9 cellular contexts compared by ENCODE assay signal in the genomic region with DNA sequence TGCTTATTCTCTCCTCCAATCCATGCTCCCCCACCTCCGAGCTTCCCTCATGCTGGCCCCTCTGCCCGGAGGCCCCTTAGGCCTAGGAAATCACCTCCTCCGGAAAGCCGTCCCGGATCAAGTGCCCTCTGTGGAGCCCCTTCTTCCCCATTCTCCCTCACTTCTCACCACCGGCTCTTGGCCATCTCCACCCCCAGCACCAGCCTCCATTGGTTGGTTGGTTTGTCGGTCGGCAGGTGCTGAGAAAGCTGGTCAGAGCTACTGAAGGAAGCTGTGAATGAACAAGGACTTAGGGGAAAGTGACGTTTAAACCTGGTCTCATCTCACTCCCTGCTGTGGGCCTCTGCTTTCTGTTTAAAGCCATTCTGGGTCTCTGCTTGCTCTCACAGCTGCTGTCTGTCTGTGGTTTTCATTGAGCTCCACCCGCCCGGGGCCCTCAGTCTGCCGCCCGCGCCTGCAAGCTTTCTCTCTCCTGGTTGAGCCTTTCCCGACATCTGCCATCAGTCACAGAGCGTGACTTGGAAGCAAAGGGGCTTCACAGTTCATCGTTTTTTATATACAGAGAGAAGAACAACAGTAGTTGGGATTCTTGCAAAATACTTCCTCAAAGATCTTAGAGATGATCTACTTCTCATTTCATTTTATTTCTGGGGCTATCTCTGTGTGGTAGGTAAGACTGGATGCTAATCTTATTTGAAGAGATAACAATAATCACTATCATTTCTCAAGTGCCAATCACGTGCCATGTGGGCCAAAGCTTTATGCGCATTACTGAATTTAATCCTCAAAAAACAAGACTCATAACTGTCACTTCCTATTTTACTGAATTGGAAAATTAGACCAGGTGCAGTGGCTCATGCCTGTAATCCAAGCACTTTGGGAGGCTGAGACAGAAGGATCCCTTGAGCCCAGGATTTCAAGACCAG.
A peak's percentile ranks its signal among the peaks of the same experiment; 100 is the strongest.
DNase-seq lines count a peak whose midpoint lies in the region; ATAC-seq lines count a peak whose summit lies in the region.
"Had no signal": no experiment of that assay in that cellular context is flagged by ENCODE, and none has a peak within 500 bp of the region (broad histone marks: within the 10 kb centered on the region; RNA-seq: fewer than 3 reads in every experiment).

No MANE protein-coding gene starts in this region.

- H2BK120ac ChIP-seq in mesenchymal stem cell (ENCODE audit: low read depth, low read length) = no peak overlapping the region

- H3K4me1 ChIP-seq in mesenchymal stem cell (ENCODE audit: control insufficient read depth, insufficient read depth, low read depth, low read length) = no peaks in the 10 kb centered on the region
- H3K4me1 ChIP-seq in thymus (ENCODE audit: control insufficient read depth, insufficient read depth, low read length) = peaks cover 58% of the 10 kb centered on the region
- H3K4me1 ChIP-seq: ascending aorta had no signal

- no peak overlapping the region for H2BK5ac ChIP-seq in mesenchymal stem cell (ENCODE audit: low read depth, low read length, poor library complexity, severe bottlenecking)

- peak; percentile 79 for ATAC-seq in GM21786 (IDR thresholded peaks at IDR 0.05; ENCODE audit: unreplicated experiment)

- H3K4me3 ChIP-seq in mesenchymal stem cell (ENCODE audit: insufficient read depth in 1 of 2, low read depth in 1 of 2, low read length in 2 of 2) = no peak overlapping the region
- peak overlapping the region; percentile 21 for H3K4me3 ChIP-seq in thymus (ENCODE audit: low read length)
- H3K4me3 ChIP-seq: ascending aorta had no signal

- H3K36me3 ChIP-seq in mesenchymal stem cell (ENCODE audit: control insufficient read depth in 1 of 2, insufficient read depth in 2 of 2, low read depth in 1 of 2, low read length in 2 of 2) (no peaks in the 10 kb centered on the region), thymus (ENCODE audit: control insufficient read depth, insufficient read depth) (no peaks in the 10 kb centered on the region)
- H3K36me3 ChIP-seq: ascending aorta had no signal

- no peak overlapping the region for H2AK5ac ChIP-seq in mesenchymal stem cell (ENCODE audit: low read length, severe bottlenecking)

- peak overlapping the region; percentile 93 for H3K27ac Mint-ChIP-seq in activated T-cell treated with anti-CD3 and anti-CD28 coated beads, Interleukin-2, amount 50 U/mL, for 24 hours

- H3K9me3 ChIP-seq in mesenchymal stem cell (ENCODE audit: control insufficient read depth, low read length) (no peaks in the 10 kb centered on the region), thymus (ENCODE audit: control insufficient read depth) (no peaks in the 10 kb centered on the region)
- H3K9me3 ChIP-seq: ascending aorta had no signal

- no peaks in the 10 kb centered on the region for H3K36me3 Mint-ChIP-seq in activated T-cell treated with anti-CD3 and anti-CD28 coated beads, Interleukin-2, amount 50 U/mL, for 24 hours (ENCODE audit: low read depth)

- peaks cover 91% of the 10 kb centered on the region for H3K4me1 Mint-ChIP-seq in activated T-cell treated with anti-CD3 and anti-CD28 coated beads, Interleukin-2, amount 50 U/mL, for 24 hours (ENCODE audit: low read depth)

- H3K23ac ChIP-seq in mesenchymal stem cell (ENCODE audit: low read length in 2 of 2) = no peak overlapping the region

- H3K4me3 Mint-ChIP-seq in activated T-cell treated with anti-CD3 and anti-CD28 coated beads, Interleukin-2, amount 50 U/mL, for 24 hours = peak overlapping the region; percentile 80

- H3K79me1 ChIP-seq in mesenchymal stem cell (replicated peaks; ENCODE audit: low read length, poor library complexity, severe bottlenecking) = no peaks in the 10 kb centered on the region

- H4K8ac ChIP-seq in mesenchymal stem cell (ENCODE audit: low read length) = peak overlapping the region; percentile 73

- H3K27me3 ChIP-seq in mesenchymal stem cell (ENCODE audit: control insufficient read depth in 1 of 2, insufficient read depth in 1 of 2, low read length in 2 of 2) = peaks cover 39 to 86% of the 10 kb centered on the region in 2 experiments
- no peaks in the 10 kb centered on the region for H3K27me3 ChIP-seq in thymus (ENCODE audit: control insufficient read depth, insufficient read depth)
- H3K27me3 ChIP-seq: ascending aorta had no signal

- H3K9me3 Mint-ChIP-seq in activated T-cell treated with anti-CD3 and anti-CD28 coated beads, Interleukin-2, amount 50 U/mL, for 24 hours = no peaks in the 10 kb centered on the region

- H2AFZ ChIP-seq in mesenchymal stem cell (ENCODE audit: low read depth, low read length) = no peak overlapping the region

- WGBS in mesenchymal stem cell = 37% methylated on average over 15 of the region's 19 CpGs
- WGBS in thymus = 3% methylated on average over 19 of the region's 19 CpGs

- H3K27me3 Mint-ChIP-seq in activated T-cell treated with anti-CD3 and anti-CD28 coated beads, Interleukin-2, amount 50 U/mL, for 24 hours = no peaks in the 10 kb centered on the region

- peak overlapping the region; percentile 42 to 64 for H3K4ac ChIP-seq in mesenchymal stem cell (ENCODE audit: low read depth in 1 of 2, low read length in 2 of 2)

- no peak overlapping the region for H3K9ac ChIP-seq in mesenchymal stem cell (ENCODE audit: low read length)

- peak overlapping the region; percentile 35 to 58 for H3K18ac ChIP-seq in mesenchymal stem cell (ENCODE audit: low read depth in 1 of 2, low read length in 2 of 2)

- no peak overlapping the region for H3K14ac ChIP-seq in mesenchymal stem cell (ENCODE audit: low read length in 2 of 2)

- H2BK12ac ChIP-seq in mesenchymal stem cell (ENCODE audit: low read length in 2 of 2) = peak overlapping the region in 1 of 2 experiments; percentile 37

- peak overlapping the region; percentile 55 for H2BK15ac ChIP-seq in mesenchymal stem cell (ENCODE audit: low read depth, poor library complexity, severe bottlenecking)

- DNase-seq in EH (ENCODE audit: low read depth) (peak; percentile 11), NCI-H2107 treated with DMSO at 0.1 percent for 48 hours (lab: John Stamatoyannopoulos, UW; ENCODE audit: unreplicated experiment) (peak; percentile 98), mesenchymal stem cell (peak; percentile 86), middle frontal gyrus (ENCODE audit: extremely low spot score, low spot score) (no peak), iPS-NIHi11 (ENCODE audit: low spot score) (no peak)
- peak; percentile 68 for DNase-seq in activated T-cell treated with anti-CD3 and anti-CD28 coated beads, Interleukin-2, amount 50 U/mL, for 24 hours

- H3K4me2 ChIP-seq in mesenchymal stem cell (ENCODE audit: low read length, poor library complexity, severe bottlenecking) = no peak overlapping the region

- no peak overlapping the region for H3K27ac ChIP-seq in mesenchymal stem cell (ENCODE audit: low read length, poor library complexity, severe bottlenecking)
- peak overlapping the region; percentile 77 for H3K27ac ChIP-seq in thymus (ENCODE audit: low read depth)
- H3K27ac ChIP-seq: ascending aorta had no signal

- H4K91ac ChIP-seq in mesenchymal stem cell (ENCODE audit: low read length) = no peak overlapping the region

Comparison
In these comparisons a context has a peak if more than half of its experiments do, and no peak if none do; other contexts are left out.
1. DNase-seq: peak in EH (single experiment), NCI-H2107 treated with DMSO at 0.1 percent for 48 hours (single experiment), activated T-cell treated with anti-CD3 and anti-CD28 coated beads, Interleukin-2, amount 50 U/mL, for 24 hours (single experiment) and mesenchymal stem cell (single experiment); none in middle frontal gyrus (single experiment) and iPS-NIHi11 (single experiment).